ENCODE assay signal across 24 cellular contexts in genomic region chr16:26301516-26301915, GRCh38.
"Had no signal": no experiment of that assay in that cellular context is flagged by ENCODE, and none has a peak within 500 bp of the region (broad histone marks: within the 10 kb centered on the region; RNA-seq: fewer than 3 reads in every experiment).

No MANE protein-coding gene starts in this region.

- H3K9me3 Mint-ChIP-seq: activated CD4-positive, alpha-beta memory T cell treated with anti-CD3 and anti-CD28 coated beads, Interleukin-2, amount 10 ng/mL, durations not matched to agents 7 days and 5 days; activated CD4-positive, alpha-beta T cell treated with anti-CD3 and anti-CD28 coated beads, Interleukin-2, amount 10 ng/mL, durations not matched to agents 24 days and 14 days; activated naive CD4-positive, alpha-beta T cell treated with anti-CD3 and anti-CD28 coated beads for 36 hours; activated T-helper 2 cell treated with anti-CD3 and anti-CD28 coated beads, Interferon-gamma antibody, Interleukin-2, Interleukin-4, amounts not matched to agents 10 μg/mL and 5 μg/mL and 100 μg/mL, durations not matched to agents 14 hours and 24 hours and 36 hours; T-helper 2 cell treated with Interferon-gamma antibody and Interleukin-4, amounts not matched to agents 5 μg/mL and 100 μg/mL, for 36 hours had no signal

- ATAC-seq: activated CD4-positive, CD25-positive, alpha-beta regulatory T cell treated with anti-CD3 and anti-CD28 coated beads, Interleukin-2, amount 50 U/mL, for 24 hours; activated CD8-positive, alpha-beta memory T cell treated with anti-CD3 and anti-CD28 coated beads, Interleukin-2, amount 10 ng/mL, durations not matched to agents 7 days and 5 days; T-helper 17 cell had no signal

- H3K36me3 Mint-ChIP-seq: activated CD8-positive, alpha-beta memory T cell treated with anti-CD3 and anti-CD28 coated beads, Interleukin-2, amount 10 ng/mL, durations not matched to agents 7 days and 5 days; activated naive CD8-positive, alpha-beta T cell; brain had no signal

- H3K27ac Mint-ChIP-seq: activated B cell treated with CpG ODN at 0.5 μM for 24 hours; activated CD4-positive, alpha-beta memory T cell treated with anti-CD3 and anti-CD28 coated beads, Interleukin-2, amount 10 ng/mL, durations not matched to agents 7 days and 5 days; activated CD4-positive, alpha-beta T cell treated with anti-CD3 and anti-CD28 coated beads, Interleukin-2, amount 10 ng/mL, durations not matched to agents 24 days and 14 days; activated CD8-positive, alpha-beta memory T cell treated with anti-CD3 and anti-CD28 coated beads, Interleukin-2, amount 10 ng/mL, durations not matched to agents 7 days and 5 days; activated naive CD4-positive, alpha-beta T cell treated with anti-CD3 and anti-CD28 coated beads for 36 hours; activated naive CD8-positive, alpha-beta T cell; activated T-helper 2 cell treated with anti-CD3 and anti-CD28 coated beads, Interferon-gamma antibody, Interleukin-2, Interleukin-4, amounts not matched to agents 10 μg/mL and 5 μg/mL and 100 μg/mL, durations not matched to agents 14 hours and 24 hours and 36 hours; brain; T-helper 17 cell; T-helper 2 cell treated with Interferon-gamma antibody and Interleukin-4, amounts not matched to agents 5 μg/mL and 100 μg/mL, for 36 hours had no signal

- H3K4me1 Mint-ChIP-seq: activated B cell treated with CpG ODN at 0.5 μM for 24 hours; activated CD4-positive, alpha-beta memory T cell treated with anti-CD3 and anti-CD28 coated beads, Interleukin-2, amount 10 ng/mL, durations not matched to agents 7 days and 5 days; activated CD4-positive, alpha-beta T cell treated with anti-CD3 and anti-CD28 coated beads, Interleukin-2, amount 10 ng/mL, durations not matched to agents 24 days and 14 days; activated CD8-positive, alpha-beta memory T cell treated with anti-CD3 and anti-CD28 coated beads, Interleukin-2, amount 10 ng/mL, durations not matched to agents 7 days and 5 days; brain; T-helper 17 cell had no signal

- H3K27me3 Mint-ChIP-seq: activated CD4-positive, alpha-beta memory T cell treated with anti-CD3 and anti-CD28 coated beads, Interleukin-2, amount 10 ng/mL, durations not matched to agents 7 days and 5 days; brain had no signal

- DNase-seq: activated B cell treated with CpG ODN at 0.5 μM for 24 hours; activated CD4-positive, alpha-beta memory T cell treated with anti-CD3 and anti-CD28 coated beads, Interleukin-2, amount 10 ng/mL, durations not matched to agents 7 days and 5 days; activated CD4-positive, alpha-beta T cell treated with anti-CD3 and anti-CD28 coated beads, Interleukin-2, amount 10 ng/mL, durations not matched to agents 24 days and 14 days; activated CD8-positive, alpha-beta memory T cell treated with anti-CD3 and anti-CD28 coated beads, Interleukin-2, amount 10 ng/mL, durations not matched to agents 7 days and 5 days; activated CD8-positive, alpha-beta memory T cell treated with anti-CD3 and anti-CD28 coated beads, Interleukin-2, amount 50 U/mL, for 4 hours; activated effector memory CD4-positive, alpha-beta T cell treated with anti-CD3 and anti-CD28 coated beads, Interleukin-2, amount 50 U/mL, for 16 hours; activated naive CD4-positive, alpha-beta T cell treated with anti-CD3 and anti-CD28 coated beads for 36 hours; activated T-cell treated with anti-CD3 and anti-CD28 coated beads, Interleukin-2, amount 50 U/mL, for 1 hour; central memory CD4-positive, alpha-beta T cell; cerebellar nuclear complex; colonic mucosa; effector CD8-positive, alpha-beta T cell; esophagus squamous epithelium; foreskin melanocyte; head of caudate nucleus; T-helper 1 cell; T-helper 17 cell; T1000; WERI-Rb-1 had no signal

- H3K4me3 Mint-ChIP-seq: activated B cell treated with CpG ODN at 0.5 μM for 24 hours; activated CD4-positive, alpha-beta memory T cell treated with anti-CD3 and anti-CD28 coated beads, Interleukin-2, amount 10 ng/mL, durations not matched to agents 7 days and 5 days; activated CD4-positive, alpha-beta T cell treated with anti-CD3 and anti-CD28 coated beads, Interleukin-2, amount 10 ng/mL, durations not matched to agents 24 days and 14 days; activated CD8-positive, alpha-beta memory T cell treated with anti-CD3 and anti-CD28 coated beads, Interleukin-2, amount 10 ng/mL, durations not matched to agents 7 days and 5 days; activated naive CD4-positive, alpha-beta T cell treated with anti-CD3 and anti-CD28 coated beads for 36 hours; activated naive CD8-positive, alpha-beta T cell; brain; T-helper 17 cell; T-helper 2 cell treated with Interferon-gamma antibody and Interleukin-4, amounts not matched to agents 5 μg/mL and 100 μg/mL, for 36 hours had no signal
